In the genomic region with DNA sequence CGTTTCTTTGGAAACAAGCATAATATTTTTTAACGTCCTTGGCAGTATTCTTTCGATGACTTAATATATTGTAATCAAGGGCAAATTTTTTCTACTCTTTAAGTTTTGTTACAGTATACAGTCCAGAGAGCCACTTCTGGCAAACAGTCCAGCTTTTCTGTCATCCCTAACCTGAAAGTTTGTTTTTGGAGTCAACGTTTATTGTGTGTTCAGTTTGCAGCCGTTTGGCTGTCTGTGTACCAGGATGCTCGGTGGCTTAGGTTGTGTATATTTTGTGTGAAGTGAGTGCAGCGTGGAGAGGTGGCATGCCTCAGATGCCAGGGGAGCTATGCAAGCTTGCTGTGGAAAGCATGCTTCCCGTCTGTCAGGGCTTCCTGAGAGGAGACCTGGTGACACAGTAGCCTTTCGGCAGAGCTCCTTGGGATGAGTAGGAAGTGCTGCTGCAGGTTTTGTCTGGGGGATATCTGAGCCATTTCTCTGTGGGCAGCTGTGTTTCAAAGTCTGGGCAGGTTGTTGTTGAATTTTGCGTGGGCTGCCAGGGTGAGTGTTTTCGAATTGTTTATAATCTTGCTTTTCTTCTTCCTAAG, we compare ENCODE assay signal across 1 cellular context.
TF ChIP-seq lines count a peak whose summit lies in the region.

No MANE protein-coding gene starts in this region.

TF ChIP-seq in H1, 55 proteins besides CTCF, POLR2A, EP300 and RAD21 (continued from another document):
- TF ChIP-seq RXRA (IDR thresholded peaks at IDR 0.05; ENCODE audit: insufficient read depth, low read depth, low read length) (no peak), POU5F1 (IDR thresholded peaks at IDR 0.05; ENCODE audit: low read depth, low read length) (no peak), EZH2 (IDR thresholded peaks at IDR 0.05; ENCODE audit: low read depth, low read length, severe bottlenecking) (no peak), KDM1A (IDR thresholded peaks at IDR 0.05; ENCODE audit: borderline replicate concordance, low read length) (no peak), BRCA1 (IDR thresholded peaks at IDR 0.05; ENCODE audit: low read depth, low read length) (no peak), NRF1 (IDR thresholded peaks at IDR 0.05; ENCODE audit: low read depth, low read length) (no peak), CBX5 (IDR thresholded peaks at IDR 0.05; ENCODE audit: low read depth, low read length) (no peak)
